In the genomic region with DNA sequence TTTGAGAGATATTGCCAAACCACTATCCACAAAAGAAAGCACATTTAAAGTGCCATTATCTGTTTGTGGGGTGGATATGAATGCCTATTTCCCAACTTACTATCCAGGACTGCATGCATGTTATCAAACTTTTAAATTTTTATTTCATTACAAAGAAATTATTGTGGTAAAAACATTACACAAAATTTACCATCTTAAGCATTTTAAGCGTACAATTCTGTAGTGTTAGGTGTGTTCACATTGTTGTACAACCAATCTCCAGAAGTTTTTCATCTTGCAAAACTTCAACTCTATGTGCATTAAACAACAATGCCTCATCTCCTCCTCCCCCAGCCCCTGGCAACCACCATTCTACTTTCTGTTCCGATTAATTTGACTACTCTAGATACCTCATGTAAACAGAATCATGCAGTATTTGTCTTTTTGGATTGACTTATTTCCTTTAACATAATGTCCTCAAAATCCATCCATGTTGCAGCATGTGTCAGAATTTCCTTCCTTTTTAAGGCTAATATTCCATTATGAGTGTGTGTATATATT, we compare ENCODE assay signal across 23 cellular contexts.
DNase-seq lines count a peak whose midpoint lies in the region; ATAC-seq and TF ChIP-seq lines count a peak whose summit lies in the region.
"Had no signal": no experiment of that assay in that cellular context is flagged by ENCODE, and none has a peak within 500 bp of the region (broad histone marks: within the 10 kb centered on the region; RNA-seq: fewer than 3 reads in every experiment).

No MANE protein-coding gene starts in this region.

- peak overlapping the region; percentile 91 for H3K27ac ChIP-seq in OCI-LY3 (ENCODE audit: low read length)
- H3K27ac ChIP-seq: C4-2B, gastroesophageal sphincter, RWPE1, stomach, tibial artery had no signal

- peaks cover 82% of the 10 kb centered on the region for H3K4me1 Mint-ChIP-seq in stimulated activated memory B cell treated with anti-CD40 and anti-IgM and Interleukin-4, amounts not matched to agents 10 μg/mL and 1 μg/mL and 100 μg/mL, for 72 hours
- H3K4me1 Mint-ChIP-seq: mesothelial cell of epicardium had no signal

- ATAC-seq in GM19351 (IDR thresholded peaks at IDR 0.05; ENCODE audit: unreplicated experiment) = peak; percentile 32
- ATAC-seq in stimulated activated memory B cell treated with anti-CD40 and anti-IgM and Interleukin-4, amounts not matched to agents 10 μg/mL and 1 μg/mL and 100 μg/mL, for 72 hours = no peak
- ATAC-seq in GM18907 (IDR thresholded peaks at IDR 0.05; ENCODE audit: unreplicated experiment) = no peak
- ATAC-seq: gastroesophageal sphincter, left ventricle myocardium superior, right cardiac atrium had no signal

- no peak overlapping the region for H3K4me3 Mint-ChIP-seq in stimulated activated memory B cell treated with anti-CD40 and anti-IgM and Interleukin-4, amounts not matched to agents 10 μg/mL and 1 μg/mL and 100 μg/mL, for 72 hours
- H3K4me3 Mint-ChIP-seq: mesothelial cell of epicardium had no signal

- no peaks in the 10 kb centered on the region for H3K36me3 Mint-ChIP-seq in stimulated activated memory B cell treated with anti-CD40 and anti-IgM and Interleukin-4, amounts not matched to agents 10 μg/mL and 1 μg/mL and 100 μg/mL, for 72 hours
- H3K36me3 Mint-ChIP-seq: activated naive CD4-positive, alpha-beta T cell treated with anti-CD3 and anti-CD28 coated beads, Interleukin-2, amount 50 U/mL, for 72 hours; mesothelial cell of epicardium; naive thymus-derived CD8-positive, alpha-beta T cell had no signal

- no peaks in the 10 kb centered on the region for H3K9me3 Mint-ChIP-seq in stimulated activated memory B cell treated with anti-CD40 and anti-IgM and Interleukin-4, amounts not matched to agents 10 μg/mL and 1 μg/mL and 100 μg/mL, for 72 hours
- H3K9me3 Mint-ChIP-seq: mesothelial cell of epicardium; naive thymus-derived CD8-positive, alpha-beta T cell had no signal

- H3K9me3 ChIP-seq in OCI-LY3 (ENCODE audit: insufficient read depth, low read length) = no peaks in the 10 kb centered on the region
- H3K9me3 ChIP-seq: gastroesophageal sphincter, stomach, tibial artery had no signal

- peak; percentile 21 for DNase-seq in stimulated activated CD4-positive, alpha-beta T cell treated with anti-CD3 and anti-CD28 coated beads, Interleukin-4, amount 100 ng/mL, for 1 hour
- DNase-seq in stimulated activated CD4-positive, alpha-beta T cell treated with anti-CD3 and anti-CD28 coated beads, Interleukin-4, amount 100 ng/mL, for 4 hours = no peak
- no peak for DNase-seq in NOMO-1 treated with dmso at 0.1 percent for 144 hours (lab: John Stamatoyannopoulos, UW; ENCODE audit: unreplicated experiment)
- DNase-seq: caudate nucleus; islet precursor cell; Kasumi-1; left ventricle myocardium superior; naive thymus-derived CD8-positive, alpha-beta T cell; NCI-H1092 treated with DMSO at 0.1 percent for 48 hours; NCI-H2029; NCI-H69; right cardiac atrium; stomach; tibial artery had no signal

- peak overlapping the region; percentile 48 for H3K4me2 ChIP-seq in OCI-LY3 (ENCODE audit: low read length)

- peaks cover 99% of the 10 kb centered on the region for H3K4me1 ChIP-seq in OCI-LY3 (ENCODE audit: low read length)

- H3K27me3 Mint-ChIP-seq in stimulated activated memory B cell treated with anti-CD40 and anti-IgM and Interleukin-4, amounts not matched to agents 10 μg/mL and 1 μg/mL and 100 μg/mL, for 72 hours = no peaks in the 10 kb centered on the region
- H3K27me3 Mint-ChIP-seq: naive thymus-derived CD8-positive, alpha-beta T cell had no signal

- H3K27ac Mint-ChIP-seq in stimulated activated memory B cell treated with anti-CD40 and anti-IgM and Interleukin-4, amounts not matched to agents 10 μg/mL and 1 μg/mL and 100 μg/mL, for 72 hours = peak overlapping the region; percentile 76
- H3K27ac Mint-ChIP-seq: activated naive CD4-positive, alpha-beta T cell treated with anti-CD3 and anti-CD28 coated beads, Interleukin-2, amount 50 U/mL, for 72 hours; mesothelial cell of epicardium had no signal

- H2AFZ ChIP-seq in OCI-LY3 (ENCODE audit: low read depth, low read length) = no peak overlapping the region

- peak overlapping the region; percentile 30; the same call in 1 of the 2 replicates for H3K4me3 ChIP-seq in OCI-LY3 (ENCODE audit: low read length)
- H3K4me3 ChIP-seq: gastroesophageal sphincter, stomach, tibial artery had no signal

- H3K36me3 ChIP-seq in OCI-LY3 (replicated peaks; ENCODE audit: low read depth, low read length) = no peaks in the 10 kb centered on the region
- H3K36me3 ChIP-seq: gastroesophageal sphincter, stomach, tibial artery had no signal

- peaks cover 5% of the 10 kb centered on the region; the same call in 1 of the 2 replicates for H3K79me2 ChIP-seq in OCI-LY3 (ENCODE audit: low read length)

- no peak for TF ChIP-seq CTCF in OCI-LY3 (IDR thresholded peaks at IDR 0.05; ENCODE audit: low read depth, low read length)

- H3K9ac ChIP-seq in OCI-LY3 (ENCODE audit: low read length) = peak overlapping the region; percentile 24; the same call in 1 of the 2 replicates

- no peaks in the 10 kb centered on the region for H3K27me3 ChIP-seq in OCI-LY3 (ENCODE audit: low read depth, low read length)
- H3K27me3 ChIP-seq: gastroesophageal sphincter, stomach, tibial artery had no signal

- H4K20me1 ChIP-seq in OCI-LY3 (ENCODE audit: insufficient read depth, low read length) = no peaks in the 10 kb centered on the region
